In the genomic region with DNA sequence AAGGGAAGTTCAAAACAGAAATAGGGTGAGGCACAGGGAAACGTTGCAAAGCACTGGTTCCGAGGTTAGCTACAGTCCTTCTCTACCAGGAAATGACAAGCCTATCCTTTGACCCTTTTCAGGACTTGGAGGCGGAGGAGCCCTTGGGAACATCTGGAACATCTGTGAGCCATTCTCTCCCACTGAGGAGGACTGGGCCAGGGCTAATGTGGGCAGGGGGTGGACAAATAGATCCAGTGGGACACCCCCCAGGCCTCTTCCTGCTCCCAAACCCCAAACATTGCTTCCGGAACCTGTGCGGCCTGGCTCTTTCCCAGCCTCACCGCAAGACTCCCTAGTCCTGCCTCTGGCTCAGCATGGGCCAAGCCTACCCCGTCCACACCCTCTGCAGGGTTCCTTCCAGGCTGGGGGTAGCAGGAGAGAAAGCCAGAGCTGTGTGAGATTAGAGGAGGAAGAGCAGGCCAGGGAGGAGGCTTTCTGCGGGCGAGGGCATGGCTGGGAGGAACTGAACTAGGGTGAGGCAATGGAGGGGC, we compare ENCODE assay signal across 1 cellular context.
TF ChIP-seq lines count a peak whose summit lies in the region.

No MANE protein-coding gene starts in this region.

TF ChIP-seq in HEK293, 187 proteins besides CTCF, POLR2A, EP300 and RAD21:
- TF ChIP-seq ZNF23 (tag by site-specific recombination; IDR thresholded peaks at IDR 0.05; ENCODE audit: borderline replicate concordance), result no peak
- peak; percentile 75 for TF ChIP-seq ZIC2 (tag by site-specific recombination; IDR thresholded peaks at IDR 0.05)
